Comparison of ENCODE assay signal across 8 cellular contexts in the genomic region with DNA sequence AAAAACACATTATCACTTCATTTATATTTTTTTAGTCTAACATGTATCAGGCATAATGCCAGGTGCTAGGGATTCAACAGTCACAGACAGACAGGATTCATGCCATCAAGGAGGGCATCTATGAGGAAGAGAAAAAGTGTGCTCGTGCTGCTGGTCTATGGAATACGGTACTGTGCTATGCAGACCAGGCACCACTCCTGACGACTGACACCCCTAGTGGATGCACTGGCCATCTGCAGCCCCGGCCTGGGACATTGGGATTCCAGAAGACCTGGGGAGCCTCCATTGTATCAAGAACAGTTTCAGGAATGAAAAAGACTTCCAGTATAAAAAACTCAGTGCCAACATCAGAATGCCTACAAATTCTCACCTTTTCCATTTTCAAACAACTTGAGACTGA.
DNase-seq lines count a peak whose midpoint lies in the region; ATAC-seq and TF ChIP-seq lines count a peak whose summit lies in the region.

No MANE protein-coding gene starts in this region.

- intact Hi-C loops in left ventricle myocardium inferior (cut with micrococcal nuclease) = no loop called here

- H3K4me1 Mint-ChIP-seq in activated CD8-positive, alpha-beta memory T cell treated with anti-CD3 and anti-CD28 coated beads, Interleukin-2, amount 10 ng/mL, durations not matched to agents 7 days and 5 days = peaks cover 32% of the 10 kb centered on the region

- H3K9ac ChIP-seq in GM23248 = no peak overlapping the region

- no peaks in the 10 kb centered on the region for H3K4me1 ChIP-seq in GM23248 (ENCODE audit: insufficient read depth)
- H3K4me1 ChIP-seq in left ventricle myocardium inferior = peaks cover 37% of the 10 kb centered on the region

- H3K27ac ChIP-seq in GM23248 (no peak overlapping the region), WERI-Rb-1 (no peak overlapping the region), left ventricle myocardium inferior (replicated peaks) (no peak overlapping the region)

- H2AFZ ChIP-seq in GM23248 = no peak overlapping the region

- H3F3A ChIP-seq in GM23248 (ENCODE audit: insufficient read depth) = no peaks in the 10 kb centered on the region

- H3K27me3 ChIP-seq in GM23248 (replicated peaks; ENCODE audit: insufficient read depth) = no peaks in the 10 kb centered on the region
- H3K27me3 ChIP-seq in WERI-Rb-1 (ENCODE audit: insufficient read depth, low read depth, severe bottlenecking) = no peaks in the 10 kb centered on the region
- no peaks in the 10 kb centered on the region for H3K27me3 ChIP-seq in left ventricle myocardium inferior (ENCODE audit: low read depth)

- peaks cover 98% of the 10 kb centered on the region for H3K79me2 ChIP-seq in GM23248 (ENCODE audit: insufficient read depth)

- no peak overlapping the region for H3K4me3 ChIP-seq in GM23248
- no peak overlapping the region for H3K4me3 ChIP-seq in Jurkat, Clone E6-1 (ENCODE audit: low read length)
- H3K4me3 ChIP-seq in WERI-Rb-1 (ENCODE audit: low read depth, low read length) = no peak overlapping the region
- H3K4me3 ChIP-seq in left ventricle myocardium inferior = no peak overlapping the region

- in situ Hi-C loops in GM23248 (cut with MboI) = no loop called here

- ATAC-seq in activated CD8-positive, alpha-beta memory T cell treated with anti-CD3 and anti-CD28 coated beads, Interleukin-2, amount 10 ng/mL, durations not matched to agents 7 days and 5 days = peak; percentile 55

- no peak overlapping the region for H3K4me2 ChIP-seq in GM23248 (ENCODE audit: unreplicated experiment)

- H3K4me3 Mint-ChIP-seq in activated CD8-positive, alpha-beta memory T cell treated with anti-CD3 and anti-CD28 coated beads, Interleukin-2, amount 10 ng/mL, durations not matched to agents 7 days and 5 days = no peak overlapping the region

- peaks cover 7% of the 10 kb centered on the region for H3K36me3 Mint-ChIP-seq in activated CD8-positive, alpha-beta memory T cell treated with anti-CD3 and anti-CD28 coated beads, Interleukin-2, amount 10 ng/mL, durations not matched to agents 7 days and 5 days

- no peaks in the 10 kb centered on the region for H3K27me3 Mint-ChIP-seq in activated CD8-positive, alpha-beta memory T cell treated with anti-CD3 and anti-CD28 coated beads, Interleukin-2, amount 10 ng/mL, durations not matched to agents 7 days and 5 days

- DNase-seq in activated CD8-positive, alpha-beta memory T cell treated with anti-CD3 and anti-CD28 coated beads, Interleukin-2, amount 10 ng/mL, durations not matched to agents 7 days and 5 days = no peak
- DNase-seq in activated CD8-positive, alpha-beta memory T cell treated with anti-CD3 and anti-CD28 coated beads for 24 hours = no peak
- DNase-seq in GM23248 (peak; percentile 38), WERI-Rb-1 (peak; percentile 67), left ventricle myocardium inferior (peak; percentile 46), foreskin melanocyte (no peak)
- peak; percentile 47 for DNase-seq in Jurkat, Clone E6-1 (ENCODE audit: low read depth, low spot score)
- DNase-seq in stimulated activated CD4-positive, alpha-beta T cell treated with anti-CD3 and anti-CD28 coated beads, Interleukin-2, amount 100 ng/mL, for 24 hours = peak; percentile 35 to 36

- no peaks in the 10 kb centered on the region for H3K9me3 Mint-ChIP-seq in activated CD8-positive, alpha-beta memory T cell treated with anti-CD3 and anti-CD28 coated beads, Interleukin-2, amount 10 ng/mL, durations not matched to agents 7 days and 5 days (ENCODE audit: low read depth)

- H3K9me3 ChIP-seq in GM23248 (ENCODE audit: low read depth) (no peaks in the 10 kb centered on the region), WERI-Rb-1 (ENCODE audit: severe bottlenecking) (no peaks in the 10 kb centered on the region), left ventricle myocardium inferior (replicated peaks) (no peaks in the 10 kb centered on the region)

- WGBS in GM23248 (ENCODE audit: low coverage in 1 of 2, low lambda C conversion rate in 2 of 2, missing lambda C conversion rate in 2 of 2), 2 experiments = 68 to 72% methylated on average over 4 of the region's 4 CpGs

- no peaks in the 10 kb centered on the region for H3K36me3 ChIP-seq in GM23248 (ENCODE audit: low read depth)
- H3K36me3 ChIP-seq in WERI-Rb-1 = no peaks in the 10 kb centered on the region
- no peaks in the 10 kb centered on the region for H3K36me3 ChIP-seq in left ventricle myocardium inferior

- no peak overlapping the region for H3K27ac Mint-ChIP-seq in activated CD8-positive, alpha-beta memory T cell treated with anti-CD3 and anti-CD28 coated beads, Interleukin-2, amount 10 ng/mL, durations not matched to agents 7 days and 5 days

- peak; percentile 82 for TF ChIP-seq CTCF in WERI-Rb-1 (IDR thresholded peaks at IDR 0.05; ENCODE audit: low read depth, low read length)
- peak; percentile 74 for TF ChIP-seq CTCF in left ventricle myocardium inferior (IDR thresholded peaks at IDR 0.05; ENCODE audit: borderline replicate concordance)

- H4K20me1 ChIP-seq in GM23248 (ENCODE audit: insufficient read depth) = peaks cover 5% of the 10 kb centered on the region; the same call in 1 of the 2 replicates

- CTCF ChIA-PET in activated CD8-positive, alpha-beta memory T cell treated with anti-CD3 and anti-CD28 coated beads, Interleukin-2, amount 10 ng/mL, durations not matched to agents 7 days and 5 days (lab: Charles Lee) = interaction anchor here (1.3 to 1.6 kb wide), 3 partner anchors 12 to 59 kb away, joined by 3 to 6 read pairs (median 3); no protein-coding TSS in a partner anchor

- no peaks in the 10 kb centered on the region for H3K9me2 ChIP-seq in GM23248 (ENCODE audit: insufficient read depth)

Comparison
In these comparisons a context has a peak if more than half of its experiments do, and no peak if none do; other contexts are left out.
1. DNase-seq: peak in GM23248 (single experiment), Jurkat, Clone E6-1 (single experiment), WERI-Rb-1 (single experiment), left ventricle myocardium inferior (single experiment) and stimulated activated CD4-positive, alpha-beta T cell treated with anti-CD3 and anti-CD28 coated beads, Interleukin-2, amount 100 ng/mL, for 24 hours (2 of 2); none in activated CD8-positive, alpha-beta memory T cell treated with anti-CD3 and anti-CD28 coated beads, Interleukin-2, amount 10 ng/mL, durations not matched to agents 7 days and 5 days (single experiment), activated CD8-positive, alpha-beta memory T cell treated with anti-CD3 and anti-CD28 coated beads for 24 hours (single experiment) and foreskin melanocyte (single experiment).